29 cellular contexts compared by ENCODE assay signal in genomic region chr12:107304588-107305532, GRCh38.
A peak's percentile ranks its signal among the peaks of the same experiment; 100 is the strongest.
DNase-seq lines count a peak whose midpoint lies in the region; ATAC-seq and TF ChIP-seq lines count a peak whose summit lies in the region.
"Had no signal": no experiment of that assay in that cellular context is flagged by ENCODE, and none has a peak within 500 bp of the region (broad histone marks: within the 10 kb centered on the region; RNA-seq: fewer than 3 reads in every experiment).

No MANE protein-coding gene starts in this region.

- no peak overlapping the region for H2AK5ac ChIP-seq in trophoblast cell (ENCODE audit: low read length)

- H3K4me1 ChIP-seq in GM23248 (ENCODE audit: insufficient read depth) (no peaks in the 10 kb centered on the region), trophoblast cell (ENCODE audit: control insufficient read depth in 1 of 2, insufficient read depth in 2 of 2, low read length in 2 of 2) (no peaks in the 10 kb centered on the region)
- no peaks in the 10 kb centered on the region for H3K4me1 ChIP-seq in effector memory CD4-positive, alpha-beta T cell (ENCODE audit: control insufficient read depth, insufficient read depth, low read length, poor library complexity, severe bottlenecking)
- H3K4me1 ChIP-seq: esophagus squamous epithelium, gastrocnemius medialis, pancreas, right atrium auricular region had no signal

- H2BK5ac ChIP-seq in trophoblast cell (ENCODE audit: low read depth, low read length, poor library complexity) = no peak overlapping the region

- no peaks in the 10 kb centered on the region for H3K27me3 Mint-ChIP-seq in activated CD4-positive, alpha-beta T cell treated with anti-CD3 and anti-CD28 coated beads for 36 hours

- no peaks in the 10 kb centered on the region for H3K79me1 ChIP-seq in trophoblast cell (ENCODE audit: low read length)

- H3K4me2 ChIP-seq in GM23248 (ENCODE audit: unreplicated experiment) (no peak overlapping the region), trophoblast cell (ENCODE audit: low read length) (no peak overlapping the region)

- WGBS in GM23248 (ENCODE audit: low coverage in 1 of 2, low lambda C conversion rate in 2 of 2, missing lambda C conversion rate in 2 of 2), 2 experiments = 79 to 83% methylated on average over 2 of the region's 2 CpGs
- WGBS in trophoblast cell (ENCODE audit: extremely low coverage, insufficient coverage, insufficient read length) = no CpG with 5 or more reads among the region's 2 CpGs

- H3K36me3 ChIP-seq in GM23248 (ENCODE audit: low read depth) = no peaks in the 10 kb centered on the region
- H3K36me3 ChIP-seq in trophoblast cell (ENCODE audit: control insufficient read depth in 1 of 2, insufficient read depth in 2 of 2, low read length in 2 of 2) = no peaks in the 10 kb centered on the region
- no peaks in the 10 kb centered on the region for H3K36me3 ChIP-seq in effector memory CD4-positive, alpha-beta T cell (ENCODE audit: control insufficient read depth, insufficient read depth, low read length)
- H3K36me3 ChIP-seq: esophagus squamous epithelium, gastrocnemius medialis, pancreas, right atrium auricular region had no signal

- in situ Hi-C loops in GM23248 (cut with MboI) = no loop called here

- H3K9ac ChIP-seq in GM23248 = no peak overlapping the region
- no peak overlapping the region for H3K9ac ChIP-seq in trophoblast cell (ENCODE audit: low read length)

- H3K4me1 Mint-ChIP-seq in activated CD4-positive, alpha-beta T cell treated with anti-CD3 and anti-CD28 coated beads for 36 hours = peaks cover 13% of the 10 kb centered on the region
- H3K4me1 Mint-ChIP-seq: endodermal cell, nephron progenitor cell had no signal

- H3K14ac ChIP-seq in trophoblast cell (ENCODE audit: low read length) = no peak overlapping the region

- ATAC-seq in activated CD4-positive, alpha-beta T cell treated with anti-CD3 and anti-CD28 coated beads for 36 hours = no peak
- no peak for ATAC-seq in GM21526 (IDR thresholded peaks at IDR 0.05; ENCODE audit: low FRiP score, unreplicated experiment)
- ATAC-seq: gastrocnemius medialis, mucosa of descending colon, pancreas had no signal

- no peaks in the 10 kb centered on the region for H3F3A ChIP-seq in GM23248 (ENCODE audit: insufficient read depth)

- H2AFZ ChIP-seq in GM23248 (no peak overlapping the region), trophoblast cell (ENCODE audit: insufficient read depth, low read length, poor library complexity) (no peak overlapping the region)

- CTCF ChIA-PET in activated CD4-positive, alpha-beta T cell treated with anti-CD3 and anti-CD28 coated beads for 36 hours (lab: Charles Lee) = interaction anchor here (0.9 to 1.0 kb wide), 2 partner anchors 15 to 174 kb away, joined by 3 read pairs; no protein-coding TSS in a partner anchor

- no peaks in the 10 kb centered on the region for H4K20me1 ChIP-seq in GM23248 (ENCODE audit: insufficient read depth)

- H3K18ac ChIP-seq in trophoblast cell (ENCODE audit: low read length) = no peak overlapping the region

- no peak overlapping the region for H4K12ac ChIP-seq in trophoblast cell (ENCODE audit: low read depth, low read length)

- H3K9me3 ChIP-seq in GM23248 (ENCODE audit: low read depth) = no peaks in the 10 kb centered on the region
- H3K9me3 ChIP-seq in trophoblast cell (ENCODE audit: insufficient read depth, low read depth, low read length) = no peaks in the 10 kb centered on the region
- H3K9me3 ChIP-seq in effector memory CD4-positive, alpha-beta T cell (ENCODE audit: control insufficient read depth, low read length) = no peaks in the 10 kb centered on the region
- H3K9me3 ChIP-seq: esophagus squamous epithelium, gastrocnemius medialis, mucosa of descending colon, pancreas, right atrium auricular region had no signal

- POLR2A ChIA-PET in activated CD4-positive, alpha-beta T cell treated with anti-CD3 and anti-CD28 coated beads for 36 hours (lab: Charles Lee) = no interaction called here

- no peak overlapping the region for H2BK12ac ChIP-seq in trophoblast cell (ENCODE audit: low read length)

- intact Hi-C loops in activated CD4-positive, alpha-beta T cell treated with anti-CD3 and anti-CD28 coated beads for 36 hours (cut with DNase I, micrococcal nuclease) = no loop called here

- DNase-seq in GM23248 (peak; percentile 12), RKO (ENCODE audit: low spot score) (peak; percentile 18), epithelial cell of esophagus (ENCODE audit: low read depth) (peak; percentile 70), trophoblast cell (peak; percentile 59 to 90)
- no peak for DNase-seq in effector memory CD4-positive, alpha-beta T cell
- no peak for DNase-seq in activated CD4-positive, alpha-beta T cell treated with anti-CD3 and anti-CD28 coated beads for 36 hours
- DNase-seq: activated CD4-positive, alpha-beta T cell treated with anti-CD3 and anti-CD28 coated beads, Interleukin-2, amount 10 ng/mL, durations not matched to agents 7 days and 5 days; activated naive CD4-positive, alpha-beta T cell treated with Interleukin-2 at 50 U/mL for 16 hours; activated T-cell treated with anti-CD3 and anti-CD28 coated beads, Interleukin-2, amount 50 U/mL, for 48 hours; amygdala; Calu3; caudate nucleus; DMS79 treated with DMSO at 0.1 percent for 48 hours; endodermal cell; esophagus squamous epithelium; gastrocnemius medialis; islet precursor cell; mucosa of descending colon; MV-4-11; NCI-H1694 treated with DMSO at 0.1 percent for 48 hours; NCI-H2171 treated with DMSO at 0.1 percent for 48 hours; NCI-H524 treated with DMSO at 0.1 percent for 48 hours; nephron progenitor cell; pancreas; SIG-M5; T-helper 9 cell had no signal

- no peak for TF ChIP-seq CTCF in epithelial cell of esophagus (IDR thresholded peaks at IDR 0.05; ENCODE audit: insufficient read depth, low read depth, low read length, missing control alignments)

- no peaks in the 10 kb centered on the region for H3K9me2 ChIP-seq in GM23248 (ENCODE audit: insufficient read depth)

- H3K4me3 Mint-ChIP-seq in activated CD4-positive, alpha-beta T cell treated with anti-CD3 and anti-CD28 coated beads for 36 hours = no peak overlapping the region
- H3K4me3 Mint-ChIP-seq: activated CD4-positive, alpha-beta T cell treated with anti-CD3 and anti-CD28 coated beads, Interleukin-2, amount 10 ng/mL, durations not matched to agents 7 days and 5 days; endodermal cell; nephron progenitor cell; type B pancreatic cell had no signal

- no peaks in the 10 kb centered on the region for H3K9me3 Mint-ChIP-seq in activated CD4-positive, alpha-beta T cell treated with anti-CD3 and anti-CD28 coated beads for 36 hours (ENCODE audit: low read depth)
- H3K9me3 Mint-ChIP-seq: endodermal cell, nephron progenitor cell, type B pancreatic cell had no signal

- no peak overlapping the region for H3K27ac ChIP-seq in GM23248
- H3K27ac ChIP-seq in trophoblast cell (ENCODE audit: low read depth, low read length) = no peak overlapping the region
- no peak overlapping the region for H3K27ac ChIP-seq in effector memory CD4-positive, alpha-beta T cell (ENCODE audit: insufficient read depth, low read length, poor library complexity, severe bottlenecking)
- H3K27ac ChIP-seq: esophagus squamous epithelium, gastrocnemius medialis, pancreas, right atrium auricular region had no signal

- no peak overlapping the region for H4K8ac ChIP-seq in trophoblast cell (ENCODE audit: low read depth, low read length)

- H3K4ac ChIP-seq in trophoblast cell (ENCODE audit: low read depth, low read length) = no peak overlapping the region

- H3K27me3 ChIP-seq in GM23248 (replicated peaks; ENCODE audit: insufficient read depth) (peaks cover 9% of the 10 kb centered on the region), trophoblast cell (ENCODE audit: insufficient read depth, low read length) (no peaks in the 10 kb centered on the region)
- H3K27me3 ChIP-seq in effector memory CD4-positive, alpha-beta T cell (replicated peaks; ENCODE audit: control insufficient read depth, insufficient read depth, low read length, poor library complexity, severe bottlenecking) = no peaks in the 10 kb centered on the region
- H3K27me3 ChIP-seq: pancreas, right atrium auricular region had no signal

- H3K79me2 ChIP-seq in GM23248 (ENCODE audit: insufficient read depth) (no peaks in the 10 kb centered on the region), trophoblast cell (ENCODE audit: control insufficient read depth, insufficient read depth, low read length, poor library complexity) (no peaks in the 10 kb centered on the region)

- no peak overlapping the region for H4K91ac ChIP-seq in trophoblast cell (ENCODE audit: low read depth, low read length)

- H3K36me3 Mint-ChIP-seq in activated CD4-positive, alpha-beta T cell treated with anti-CD3 and anti-CD28 coated beads for 36 hours (ENCODE audit: low read depth) = no peaks in the 10 kb centered on the region
- H3K36me3 Mint-ChIP-seq: type B pancreatic cell had no signal

- no peak overlapping the region for H3K4me3 ChIP-seq in GM23248
- H3K4me3 ChIP-seq in epithelial cell of esophagus (ENCODE audit: low read length) = no peak overlapping the region
- no peak overlapping the region for H3K4me3 ChIP-seq in trophoblast cell (ENCODE audit: low read depth, low read length)
- H3K4me3 ChIP-seq in effector memory CD4-positive, alpha-beta T cell (ENCODE audit: insufficient read depth, low read depth, low read length, poor library complexity, severe bottlenecking) = no peak overlapping the region
- H3K4me3 ChIP-seq: esophagus squamous epithelium, gastrocnemius medialis, mucosa of descending colon, pancreas, right atrium auricular region had no signal

- no peak overlapping the region for H3K27ac Mint-ChIP-seq in activated CD4-positive, alpha-beta T cell treated with anti-CD3 and anti-CD28 coated beads for 36 hours
- H3K27ac Mint-ChIP-seq: activated CD4-positive, alpha-beta T cell treated with anti-CD3 and anti-CD28 coated beads, Interleukin-2, amount 10 ng/mL, durations not matched to agents 7 days and 5 days; endodermal cell; nephron progenitor cell; type B pancreatic cell had no signal

- H2BK120ac ChIP-seq in trophoblast cell (ENCODE audit: insufficient read depth, low read length, poor library complexity) = no peak overlapping the region

- H3K23ac ChIP-seq in trophoblast cell (ENCODE audit: low read length) = no peak overlapping the region

Comparison
In these comparisons a context has a peak if more than half of its experiments do, and no peak if none do; other contexts are left out.
1. DNase-seq: peak in GM23248 (single experiment), RKO (single experiment), epithelial cell of esophagus (single experiment) and trophoblast cell (2 of 2); none in effector memory CD4-positive, alpha-beta T cell (0 of 3) and activated CD4-positive, alpha-beta T cell treated with anti-CD3 and anti-CD28 coated beads for 36 hours (single experiment).